In genomic region chr4:5710962-5711478, GRCh38 we compare ENCODE assay signal across 8 cellular contexts. TPM values are rescaled to one million over a fixed set of nuclear protein-coding genes. Genes with fewer than 3 reads are reported as not detected.
DNase-seq lines count a peak whose midpoint lies in the region; ATAC-seq and TF ChIP-seq lines count a peak whose summit lies in the region.

Gene EVC (plus strand): TSS chr4:5711201. CDS start chr4:5711381, 180 bp downstream.

- 3% methylated on average over 8 of the region's 48 CpGs for WGBS in SK-N-SH (ENCODE audit: low lambda C conversion rate)

- H3K4me3 ChIP-seq in SK-N-SH (ENCODE audit: low read depth in 2 of 2, low read length in 1 of 2), result peak within 1 kb of the TSS; percentile 65 to 75

- peak; percentile 75 for DNase-seq in Caki2 (ENCODE audit: low read depth)
- DNase-seq in SK-N-SH, result peak; percentile 90
- peak; percentile 84 for DNase-seq in dedifferentiated amniotic fluid mesenchymal stem cell (ENCODE audit: extremely low spot score)
- peak; percentile 83 for DNase-seq in kidney tubule cell (ENCODE audit: low spot score)
- DNase-seq in stimulated activated CD4-positive, alpha-beta T cell treated with anti-CD3 and anti-CD28 coated beads, Interleukin-1b, Interleukin-23, amount 100 ng/mL, for 48 hours, result peak; percentile 16

- ATAC-seq in HG02852 (IDR thresholded peaks at IDR 0.05; ENCODE audit: unreplicated experiment), result peak; percentile 34
- ATAC-seq in HG03097 (IDR thresholded peaks at IDR 0.05; ENCODE audit: low FRiP score, unreplicated experiment), result no peak
- no peak for ATAC-seq in HG02870 (IDR thresholded peaks at IDR 0.05; ENCODE audit: unreplicated experiment)

- H3F3A ChIP-seq in SK-N-SH (replicated peaks; ENCODE audit: insufficient read depth), result no peaks in the 10 kb centered on the region

- H3K36me3 ChIP-seq in SK-N-SH (replicated peaks in 1 of 2; ENCODE audit: control insufficient read depth in 1 of 2, insufficient read depth in 2 of 2, low read length in 1 of 2), result peaks cover 0 to 12% of the 10 kb centered on the region in 2 experiments

- no peak for TF ChIP-seq EP300 in SK-N-SH (IDR thresholded peaks at IDR 0.05; ENCODE audit: borderline replicate concordance in 1 of 2, low read depth in 1 of 2, low read length in 1 of 2)

- H3K9ac ChIP-seq in SK-N-SH, result peak within 1 kb of the TSS; percentile 65

- H3K79me2 ChIP-seq in SK-N-SH (ENCODE audit: insufficient read depth), result peaks cover 44% of the 10 kb centered on the region

- CTCF ChIA-PET in SK-N-SH (lab: Yijun Ruan, JAX), result interaction anchor here (0.6 to 1.6 kb wide), 5 partner anchors 24 to 316 kb away, joined by 3 to 4 read pairs (median 3); no protein-coding TSS in a partner anchor

- no peaks in the 10 kb centered on the region for H3K9me2 ChIP-seq in SK-N-SH

- H3K4me2 ChIP-seq in SK-N-SH, result peak within 1 kb of the TSS; percentile 91

- POLR2A ChIA-PET in SK-N-SH (lab: Yijun Ruan, JAX), result no interaction called here

- peaks cover 3 to 30% of the 10 kb centered on the region in 2 experiments; a peak in 1 of 4 replicates for H3K4me1 ChIP-seq in SK-N-SH (ENCODE audit: control insufficient read depth in 1 of 2, insufficient read depth in 2 of 2, low read depth in 1 of 2, low read length in 1 of 2)

- H3K27ac ChIP-seq in SK-N-SH (ENCODE audit: low read depth in 2 of 2, low read length in 1 of 2), result peak within 1 kb of the TSS; percentile 48 to 79; a peak in 3 of 4 replicates

- H3K9me3 ChIP-seq in SK-N-SH, result no peaks in the 10 kb centered on the region

- TF ChIP-seq RAD21 in SK-N-SH (IDR thresholded peaks at IDR 0.05; ENCODE audit: low read length), result no peak

- no peaks in the 10 kb centered on the region for H4K20me1 ChIP-seq in SK-N-SH (ENCODE audit: insufficient read depth)

- H2AFZ ChIP-seq in SK-N-SH (ENCODE audit: low read depth), result peak within 1 kb of the TSS; percentile 100

- TF ChIP-seq CTCF in SK-N-SH (IDR thresholded peaks at IDR 0.05), result 0 out of 2 replicates have a peak, but pooled peaks have one; percentile 8

- in situ Hi-C loops in Caki2 (cut with HindIII; ENCODE audit: low pct_unique_long_range_greater_than_20kb, low sequenced_read_pairs), result no loop called here

- no peaks in the 10 kb centered on the region for H3K27me3 ChIP-seq in SK-N-SH (ENCODE audit: insufficient read depth)

TF ChIP-seq in SK-N-SH, 30 proteins besides CTCF, POLR2A, EP300 and RAD21:
- TF ChIP-seq FOSL2 (IDR thresholded peaks at IDR 0.05; ENCODE audit: borderline replicate concordance, low read depth) (no peak), POLR2AphosphoS5 (IDR thresholded peaks at IDR 0.05; ENCODE audit: low read depth, low read length) (peak; percentile 78), PBX3 (IDR thresholded peaks at IDR 0.05) (no peak), MEF2A (IDR thresholded peaks at IDR 0.05; ENCODE audit: borderline replicate concordance, low read depth) (no peak), RCOR1 (IDR thresholded peaks at IDR 0.05; ENCODE audit: low read length) (0 out of 2 replicates have a peak, but pooled peaks have one; percentile 5), NRF1 (IDR thresholded peaks at IDR 0.05; ENCODE audit: low read depth, low read length) (peak; percentile 79), TAF1 (IDR thresholded peaks at IDR 0.05; ENCODE audit: borderline replicate concordance, low read depth, low read length) (peak; percentile 64; the same call in 1 of the 2 replicates), FOXM1 (IDR thresholded peaks at IDR 0.05; ENCODE audit: low read depth) (no peak)
- TF ChIP-seq, protein P1, sequence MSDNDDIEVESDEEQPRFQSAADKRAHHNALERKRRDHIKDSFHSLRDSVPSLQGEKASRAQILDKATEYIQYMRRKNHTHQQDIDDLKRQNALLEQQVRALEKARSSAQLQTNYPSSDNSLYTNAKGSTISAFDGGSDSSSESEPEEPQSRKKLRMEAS (IDR thresholded peaks at IDR 0.05; ENCODE audit: low read depth), result peak; percentile 45; the same call in 1 of the 2 replicates
TF ChIP-seq in SK-N-SH: peak in this region for 5.

RNA-seq across cellular contexts. Expression of gene EVC, which starts in this region (rescaled TPM):
- 11.5 and 24.0 TPM in 2 replicates for total RNA-seq in Caki2 (2014; rRNA removed; shearing (Covaris generic); ENCODE audit: low replicate concordance)
- polyA plus RNA-seq in SK-N-SH (2012; rRNA removed), result 3.8 and 4.2 TPM in 2 replicates
- 2.8 and 3.7 TPM in 2 replicates for polyA plus RNA-seq in SK-N-SH (2012; cell fraction: cytosol; rRNA removed)
- 10.2 and 18.2 TPM in 2 replicates for polyA plus RNA-seq in SK-N-SH (2012; cell fraction: nucleus; rRNA removed)

Comparison
In these comparisons a context has a peak if more than half of its experiments do, and no peak if none do; other contexts are left out.
1. DNase-seq: peak in every context shown above with its lines; median percentile 90 in SK-N-SH; 84 in dedifferentiated amniotic fluid mesenchymal stem cell; 83 in kidney tubule cell; 75 in Caki2; 16 in stimulated activated CD4-positive, alpha-beta T cell treated with anti-CD3 and anti-CD28 coated beads, Interleukin-1b, Interleukin-23, amount 100 ng/mL, for 48 hours.